12 cellular contexts compared by ENCODE assay signal in genomic region chr10:99981581-99982199, GRCh38. TPM values are rescaled to one million over a fixed set of nuclear protein-coding genes. Genes with fewer than 3 reads are reported as not detected.
DNase-seq lines count a peak whose midpoint lies in the region; ATAC-seq and TF ChIP-seq lines count a peak whose summit lies in the region.
"Had no signal": no experiment of that assay in that cellular context is flagged by ENCODE, and none has a peak within 500 bp of the region (broad histone marks: within the 10 kb centered on the region; RNA-seq: fewer than 3 reads in every experiment).

No MANE protein-coding gene starts in this region.

- H3K4me1 ChIP-seq in BLaER1 treated with 17β-estradiol and CSF1 and Interleukin-3, amounts not matched to agents 10 nM and 100 nM, result peaks cover 26 to 58% (median 48%) of the 10 kb centered on the region in 10 experiments

- no TSS peak for BruUV-seq in MCF 10A (replicated peaks; lab: Mats Ljungman, UMichigan)

- no peak for ATAC-seq in naive B cell (ENCODE audit: low read depth in 2 of 2)
- no peak for ATAC-seq in HG03280 (IDR thresholded peaks at IDR 0.05; ENCODE audit: unreplicated experiment)
- no peak for ATAC-seq in HG02571 (IDR thresholded peaks at IDR 0.05; ENCODE audit: unreplicated experiment)
- no peak for ATAC-seq in GM18858 (IDR thresholded peaks at IDR 0.05; ENCODE audit: unreplicated experiment)

- no peak overlapping the region for H3K9ac ChIP-seq in BLaER1 treated with 17β-estradiol and CSF1 and Interleukin-3, amounts not matched to agents 10 nM and 100 nM

- no peaks in the 10 kb centered on the region for H3K9me3 ChIP-seq in BLaER1 treated with 17β-estradiol and CSF1 and Interleukin-3, amounts not matched to agents 10 nM and 100 nM (replicated peaks in 1 of 11)

- POLR2A ChIA-PET in MCF 10A (lab: Yijun Ruan, JAX), result interaction anchor here (2.1 to 16.1 kb wide), 3 partner anchors 15 to 63 kb away, joined by 10 to 547 read pairs (median 30); partner anchors contain the start of gene DNMBP

- H3K27me3 Mint-ChIP-seq in MCF 10A (ENCODE audit: insufficient read depth, unreplicated experiment) (no peaks in the 10 kb centered on the region), naive B cell (no peaks in the 10 kb centered on the region)
- H3K27me3 Mint-ChIP-seq: central memory CD8-positive, alpha-beta T cell had no signal

- no peak overlapping the region for H3K4me3 ChIP-seq in BLaER1 treated with 17β-estradiol and CSF1 and Interleukin-3, amounts not matched to agents 10 nM and 100 nM

- DNase-seq in NCI-H128 (lab: John Stamatoyannopoulos, UW; ENCODE audit: unreplicated experiment) (peak; percentile 5), MCF 10A (ENCODE audit: unreplicated experiment) (no peak), naive B cell (no peak), SW480 (ENCODE audit: low spot score) (no peak)
- DNase-seq: activated naive CD4-positive, alpha-beta T cell; CD4-positive, alpha-beta memory T cell; KG1 had no signal

- no peaks in the 10 kb centered on the region for H3K36me3 ChIP-seq in BLaER1 treated with 17β-estradiol and CSF1 and Interleukin-3, amounts not matched to agents 10 nM and 100 nM

- H4K20me1 ChIP-seq in BLaER1 treated with 17β-estradiol and CSF1 and Interleukin-3, amounts not matched to agents 10 nM and 100 nM, result no peaks in the 10 kb centered on the region

- no peaks in the 10 kb centered on the region for H3K27me3 ChIP-seq in BLaER1 treated with 17β-estradiol and CSF1 and Interleukin-3, amounts not matched to agents 10 nM and 100 nM

- H3K27ac Mint-ChIP-seq in MCF 10A (ENCODE audit: low read depth, unreplicated experiment) (peak overlapping the region; percentile 12), naive B cell (peak overlapping the region; percentile 6 to 78 (median 52))
- H3K27ac Mint-ChIP-seq: CD4-positive, alpha-beta memory T cell had no signal

- peak overlapping the region; percentile 51 to 88 (median 84); a peak in 20 of 22 replicates for H3K4me2 ChIP-seq in BLaER1 treated with 17β-estradiol and CSF1 and Interleukin-3, amounts not matched to agents 10 nM and 100 nM

- no peak for TF ChIP-seq CTCF in MCF 10A (IDR thresholded peaks at IDR 0.05; ENCODE audit: unreplicated experiment)

- H3K36me3 Mint-ChIP-seq in MCF 10A (ENCODE audit: insufficient read depth, unreplicated experiment), result peaks cover 9% of the 10 kb centered on the region
- H3K36me3 Mint-ChIP-seq in naive B cell, result no peaks in the 10 kb centered on the region
- H3K36me3 Mint-ChIP-seq: CD4-positive, alpha-beta memory T cell had no signal

- H3K27ac ChIP-seq in BLaER1 treated with 17β-estradiol and CSF1 and Interleukin-3, amounts not matched to agents 10 nM and 100 nM, result no peak overlapping the region

- intact Hi-C loops in MCF 10A (cut with micrococcal nuclease), result no loop called here

- CTCF ChIA-PET in MCF 10A (lab: Yijun Ruan, JAX), result interaction anchor here (0.6 to 8.0 kb wide), 5 partner anchors 10 to 75 kb away, joined by 3 to 55 read pairs (median 4); partner anchors contain the start of gene DNMBP

- H3K9me3 Mint-ChIP-seq in MCF 10A (ENCODE audit: unreplicated experiment), result no peaks in the 10 kb centered on the region
- H3K9me3 Mint-ChIP-seq in naive B cell, result no peaks in the 10 kb centered on the region
- H3K9me3 Mint-ChIP-seq: central memory CD8-positive, alpha-beta T cell had no signal

- peaks cover 33% of the 10 kb centered on the region for H3K4me1 Mint-ChIP-seq in MCF 10A (ENCODE audit: insufficient read depth, unreplicated experiment)
- peaks cover 40 to 86% (median 69%) of the 10 kb centered on the region in 3 donors for H3K4me1 Mint-ChIP-seq in naive B cell
- H3K4me1 Mint-ChIP-seq: central memory CD8-positive, alpha-beta T cell had no signal

- H3K4me3 Mint-ChIP-seq in MCF 10A (ENCODE audit: unreplicated experiment) (no peak overlapping the region), naive B cell (peak overlapping the region in 6 of 8 donors; percentile 17 to 55 (median 38))
- H3K4me3 Mint-ChIP-seq: CD4-positive, alpha-beta memory T cell; central memory CD8-positive, alpha-beta T cell had no signal

RNA-seq across cellular contexts. Expression of gene DNMBP, which starts 28.1 kb away (rescaled TPM):
- 11.3 and 14.3 TPM in 2 replicates for total RNA-seq in MCF 10A (2022)
- 10 to 100 TPM in 1 of 6 donors, 1 to 10 TPM in 5; 1.2 to 11.9 (median 6.1) TPM for polyA plus RNA-seq in naive B cell (ENCODE audit: low read depth in 6 of 6)
